In genomic region chr2:130207051-130207450, GRCh38 we compare ENCODE assay signal across 11 cellular contexts. TPM values are rescaled to one million over a fixed set of nuclear protein-coding genes. Genes with fewer than 3 reads are reported as not detected.
"Had no signal": no experiment of that assay in that cellular context is flagged by ENCODE, and none has a peak within 500 bp of the region (broad histone marks: within the 10 kb centered on the region; RNA-seq: fewer than 3 reads in every experiment).

No MANE protein-coding gene starts in this region.

RNA-seq across cellular contexts. Expression of gene TUBA3E, which starts 8.8 kb away (rescaled TPM):
- total RNA-seq: stomach, subcutaneous adipose tissue, suprapubic skin, temporal lobe, thoracic aorta, tibial nerve, upper lobe of left lung, upper lobe of right lung, ureter, urinary bladder, vagina had no signal
- polyA plus RNA-seq: stomach, urinary bladder had no signal
